8 cellular contexts compared by ENCODE assay signal in the genomic region with DNA sequence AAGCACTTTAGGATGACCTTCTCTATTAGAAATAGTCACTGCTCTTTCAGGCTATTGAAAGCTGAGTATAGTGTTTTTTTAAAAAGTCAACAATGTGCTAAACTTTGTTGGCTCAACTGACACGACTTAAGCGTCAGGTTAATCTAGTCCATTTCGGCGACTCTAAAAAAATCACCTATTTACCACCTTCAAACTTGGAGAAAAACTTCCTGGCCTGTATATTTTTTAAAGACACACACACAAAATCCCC.
DNase-seq lines count a peak whose midpoint lies in the region; ATAC-seq and TF ChIP-seq lines count a peak whose summit lies in the region.

No MANE protein-coding gene starts in this region.

- H3K9me3 ChIP-seq in subcutaneous abdominal adipose tissue (ENCODE audit: control insufficient read depth in 5 of 5, low read length in 5 of 5), result no peaks in the 10 kb centered on the region

- H3K4me3 Mint-ChIP-seq in activated CD4-positive, alpha-beta T cell treated with anti-CD3 and anti-CD28 coated beads, Interleukin-2, amount 10 ng/mL, durations not matched to agents 24 days and 14 days, result peak overlapping the region; percentile 88
- H3K4me3 Mint-ChIP-seq in activated naive CD8-positive, alpha-beta T cell treated with anti-CD3 and anti-CD28 coated beads for 36 hours, result peak overlapping the region; percentile 85

- ATAC-seq in HG02571 (IDR thresholded peaks at IDR 0.05; ENCODE audit: unreplicated experiment), result no peak

- peak overlapping the region; percentile 95 for H3K27ac Mint-ChIP-seq in activated CD4-positive, alpha-beta T cell treated with anti-CD3 and anti-CD28 coated beads, Interleukin-2, amount 10 ng/mL, durations not matched to agents 24 days and 14 days
- peak overlapping the region; percentile 95 for H3K27ac Mint-ChIP-seq in activated naive CD8-positive, alpha-beta T cell treated with anti-CD3 and anti-CD28 coated beads for 36 hours

- H3K9ac ChIP-seq in subcutaneous abdominal adipose tissue (ENCODE audit: low read length in 5 of 5), result peak overlapping the region; percentile 76 to 94 (median 85)

- peak overlapping the region; percentile 49 for H3K4me3 ChIP-seq in kidney epithelial cell (ENCODE audit: low read depth, low read length)
- H3K4me3 ChIP-seq in subcutaneous abdominal adipose tissue (ENCODE audit: low read depth in 1 of 5, low read length in 5 of 5), result peak overlapping the region; percentile 69 to 94 (median 88)

- H3K27me3 Mint-ChIP-seq in activated CD4-positive, alpha-beta T cell treated with anti-CD3 and anti-CD28 coated beads, Interleukin-2, amount 10 ng/mL, durations not matched to agents 24 days and 14 days, result no peaks in the 10 kb centered on the region
- H3K27me3 Mint-ChIP-seq in activated naive CD8-positive, alpha-beta T cell treated with anti-CD3 and anti-CD28 coated beads for 36 hours, result no peaks in the 10 kb centered on the region

- no peaks in the 10 kb centered on the region for H3K27me3 ChIP-seq in kidney epithelial cell (ENCODE audit: control insufficient read depth, insufficient read depth, low read length)
- H3K27me3 ChIP-seq in subcutaneous abdominal adipose tissue (ENCODE audit: control insufficient read depth in 5 of 5, insufficient read depth in 4 of 5, low read length in 5 of 5), result no peaks in the 10 kb centered on the region

- peaks cover 18% of the 10 kb centered on the region for H3K36me3 Mint-ChIP-seq in activated CD4-positive, alpha-beta T cell treated with anti-CD3 and anti-CD28 coated beads, Interleukin-2, amount 10 ng/mL, durations not matched to agents 24 days and 14 days (ENCODE audit: low read depth)
- peaks cover 33% of the 10 kb centered on the region for H3K36me3 Mint-ChIP-seq in activated naive CD8-positive, alpha-beta T cell treated with anti-CD3 and anti-CD28 coated beads for 36 hours

- H3K4me1 ChIP-seq in subcutaneous abdominal adipose tissue (ENCODE audit: control insufficient read depth in 5 of 5, insufficient read depth in 5 of 5, low read length in 5 of 5), result peaks cover 2 to 75% (median 69%) of the 10 kb centered on the region in 5 donors

- DNase-seq in activated CD4-positive, alpha-beta T cell treated with anti-CD3 and anti-CD28 coated beads, Interleukin-2, amount 10 ng/mL, durations not matched to agents 24 days and 14 days, result no peak
- no peak for DNase-seq in activated CD4-positive, alpha-beta T cell treated with anti-CD3 and anti-CD28 coated beads for 48 hours
- DNase-seq in activated naive CD8-positive, alpha-beta T cell treated with anti-CD3 and anti-CD28 coated beads for 36 hours, result no peak
- no peak for DNase-seq in kidney epithelial cell (ENCODE audit: low read depth)
- DNase-seq in NCI-H1436 treated with DMSO at 0.1 percent for 48 hours (lab: John Stamatoyannopoulos, UW), result no peak
- no peak for DNase-seq in medulla oblongata (ENCODE audit: extremely low spot score)

- H3K4me1 Mint-ChIP-seq in activated CD4-positive, alpha-beta T cell treated with anti-CD3 and anti-CD28 coated beads, Interleukin-2, amount 10 ng/mL, durations not matched to agents 24 days and 14 days, result peaks cover 55% of the 10 kb centered on the region
- H3K4me1 Mint-ChIP-seq in activated naive CD8-positive, alpha-beta T cell treated with anti-CD3 and anti-CD28 coated beads for 36 hours, result peaks cover 62% of the 10 kb centered on the region

- no peaks in the 10 kb centered on the region for H3K9me3 Mint-ChIP-seq in activated CD4-positive, alpha-beta T cell treated with anti-CD3 and anti-CD28 coated beads, Interleukin-2, amount 10 ng/mL, durations not matched to agents 24 days and 14 days
- H3K9me3 Mint-ChIP-seq in activated naive CD8-positive, alpha-beta T cell treated with anti-CD3 and anti-CD28 coated beads for 36 hours, result no peaks in the 10 kb centered on the region

- peak overlapping the region; percentile 93 for H3K27ac ChIP-seq in subcutaneous abdominal adipose tissue (ENCODE audit: low read depth, low read length)

- TF ChIP-seq CTCF in kidney epithelial cell (IDR thresholded peaks at IDR 0.05; ENCODE audit: insufficient read depth, low read length, poor library complexity, severe bottlenecking), result no peak

- intact Hi-C loops in activated CD4-positive, alpha-beta T cell treated with anti-CD3 and anti-CD28 coated beads, Interleukin-2, amount 10 ng/mL, durations not matched to agents 24 days and 14 days (cut with micrococcal nuclease), result loop anchor here (1.0 to 10.0 kb wide), 4 partner anchors 8 to 589 kb away; no protein-coding TSS in a partner anchor

- H3K36me3 ChIP-seq in kidney epithelial cell (ENCODE audit: control insufficient read depth, insufficient read depth, low read length), result no peaks in the 10 kb centered on the region
- no peaks in the 10 kb centered on the region for H3K36me3 ChIP-seq in subcutaneous abdominal adipose tissue (ENCODE audit: control insufficient read depth in 5 of 5, insufficient read depth in 5 of 5, low read length in 5 of 5)
